Comparison of ENCODE assay signal across 9 cellular contexts in the genomic region with DNA sequence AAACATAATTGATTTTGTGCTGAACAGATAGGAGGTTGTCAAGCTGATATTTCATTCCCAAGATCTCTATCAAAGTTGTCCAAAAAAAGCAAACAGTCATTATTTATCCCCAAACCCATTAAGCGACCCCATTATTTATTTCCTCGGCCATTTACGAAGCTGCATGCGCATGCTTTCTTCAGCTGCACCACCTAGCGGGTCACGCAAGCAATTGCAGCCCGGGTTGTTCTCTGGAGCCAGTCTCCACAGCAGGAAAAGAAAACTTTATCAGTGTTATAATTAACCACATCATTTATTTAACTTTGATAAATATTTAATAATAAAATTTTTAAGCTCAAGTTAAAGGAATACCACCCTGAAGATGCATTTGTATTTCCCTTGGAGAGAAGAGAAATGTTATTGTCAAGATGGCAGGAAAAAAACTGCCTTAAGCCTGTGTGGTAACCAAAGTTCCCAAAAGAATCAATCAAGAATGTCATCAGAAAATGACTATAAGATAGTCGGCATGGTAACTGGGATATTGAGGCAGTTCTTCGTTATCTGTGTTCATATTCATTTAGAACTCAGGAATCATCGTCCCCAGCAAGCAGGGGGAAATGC.
DNase-seq lines count a peak whose midpoint lies in the region; ATAC-seq, FAIRE-seq and TF ChIP-seq lines count a peak whose summit lies in the region.
"Had no signal": no experiment of that assay in that cellular context is flagged by ENCODE, and none has a peak within 500 bp of the region (broad histone marks: within the 10 kb centered on the region; RNA-seq: fewer than 3 reads in every experiment).

No MANE protein-coding gene starts in this region.

- peak; percentile 13 for DNase-seq in GM12892 (ENCODE audit: insufficient read length)
- DNase-seq in NCI-H1930 (lab: John Stamatoyannopoulos, UW): peak; percentile 28 to 67
- DNase-seq in activated CD4-positive, alpha-beta memory T cell treated with anti-CD3 and anti-CD28 coated beads, Interleukin-2, amount 10 ng/mL, durations not matched to agents 7 days and 5 days: peak; percentile 38
- peak; percentile 37 for DNase-seq in epidermal melanocyte (ENCODE audit: insufficient read length, low spot score)
- peak in 8 of 10 donors; percentile 11 to 42 (median 24) for DNase-seq in naive thymus-derived CD8-positive, alpha-beta T cell
- peak; percentile 26 to 42 for DNase-seq in thyroid gland

- no peaks in the 10 kb centered on the region for H3K79me2 ChIP-seq in ACC112 (ENCODE audit: control insufficient read depth, insufficient read depth, low read length, unreplicated experiment)

- no peaks in the 10 kb centered on the region for H3K9me3 Mint-ChIP-seq in activated CD4-positive, alpha-beta memory T cell treated with anti-CD3 and anti-CD28 coated beads, Interleukin-2, amount 10 ng/mL, durations not matched to agents 7 days and 5 days
- H3K9me3 Mint-ChIP-seq in naive thymus-derived CD8-positive, alpha-beta T cell: no peaks in the 10 kb centered on the region
- H3K9me3 Mint-ChIP-seq: stimulated activated effector memory CD8-positive, alpha-beta T cell treated with anti-CD3 and anti-CD28 coated beads, Interleukin-12 subunit alpha, Interleukin-12 subunit beta, amount 100 ng/mL, for 72 hours had no signal

- H3K9me3 ChIP-seq in thyroid gland: no peaks in the 10 kb centered on the region

- no peaks in the 10 kb centered on the region for H3K36me3 Mint-ChIP-seq in activated CD4-positive, alpha-beta memory T cell treated with anti-CD3 and anti-CD28 coated beads, Interleukin-2, amount 10 ng/mL, durations not matched to agents 7 days and 5 days (ENCODE audit: low read depth)
- H3K36me3 Mint-ChIP-seq in naive thymus-derived CD8-positive, alpha-beta T cell: no peaks in the 10 kb centered on the region
- H3K36me3 Mint-ChIP-seq: stimulated activated effector memory CD8-positive, alpha-beta T cell treated with anti-CD3 and anti-CD28 coated beads, Interleukin-12 subunit alpha, Interleukin-12 subunit beta, amount 100 ng/mL, for 72 hours had no signal

- peak; percentile 54 to 96 (median 76) for TF ChIP-seq CTCF in thyroid gland (IDR thresholded peaks at IDR 0.05)

- H3K27me3 Mint-ChIP-seq in activated CD4-positive, alpha-beta memory T cell treated with anti-CD3 and anti-CD28 coated beads, Interleukin-2, amount 10 ng/mL, durations not matched to agents 7 days and 5 days: no peaks in the 10 kb centered on the region
- peaks cover 2 to 9% (median 3%) of the 10 kb centered on the region in 5 donors for H3K27me3 Mint-ChIP-seq in naive thymus-derived CD8-positive, alpha-beta T cell

- no peak overlapping the region for H3K27ac Mint-ChIP-seq in activated CD4-positive, alpha-beta memory T cell treated with anti-CD3 and anti-CD28 coated beads, Interleukin-2, amount 10 ng/mL, durations not matched to agents 7 days and 5 days
- H3K27ac Mint-ChIP-seq in naive thymus-derived CD8-positive, alpha-beta T cell: peak overlapping the region in 3 of 10 donors; percentile 24 to 61 (median 26)
- H3K27ac Mint-ChIP-seq: stimulated activated effector memory CD8-positive, alpha-beta T cell treated with anti-CD3 and anti-CD28 coated beads, Interleukin-12 subunit alpha, Interleukin-12 subunit beta, amount 100 ng/mL, for 72 hours had no signal

- no peaks in the 10 kb centered on the region for H3K36me3 ChIP-seq in ACC112 (ENCODE audit: insufficient read depth, low read length)
- H3K36me3 ChIP-seq in thyroid gland: no peaks in the 10 kb centered on the region

- H3K4me1 ChIP-seq in ACC112 (ENCODE audit: control insufficient read depth, insufficient read depth, low read length, unreplicated experiment) (no peaks in the 10 kb centered on the region), thyroid gland (peaks cover 0 to 3% of the 10 kb centered on the region in 2 donors)

- H3K4me1 Mint-ChIP-seq in activated CD4-positive, alpha-beta memory T cell treated with anti-CD3 and anti-CD28 coated beads, Interleukin-2, amount 10 ng/mL, durations not matched to agents 7 days and 5 days: no peaks in the 10 kb centered on the region
- peaks cover 0 to 8% (median 4%) of the 10 kb centered on the region in 4 donors for H3K4me1 Mint-ChIP-seq in naive thymus-derived CD8-positive, alpha-beta T cell
- H3K4me1 Mint-ChIP-seq: stimulated activated effector memory CD8-positive, alpha-beta T cell treated with anti-CD3 and anti-CD28 coated beads, Interleukin-12 subunit alpha, Interleukin-12 subunit beta, amount 100 ng/mL, for 72 hours had no signal

- no peak for TF ChIP-seq POLR2A in GM12892 (IDR thresholded peaks at IDR 0.05; ENCODE audit: low read depth, low read length)
- TF ChIP-seq POLR2A in thyroid gland (IDR thresholded peaks at IDR 0.05): no peak

- H3K27me3 ChIP-seq in ACC112 (ENCODE audit: insufficient read depth, low read length) (no peaks in the 10 kb centered on the region), thyroid gland (no peaks in the 10 kb centered on the region)

- peak overlapping the region; percentile 98 for H2AFZ ChIP-seq in ACC112 (ENCODE audit: low read length, unreplicated experiment)

- H3K27ac ChIP-seq in ACC112 (ENCODE audit: low read depth, low read length) (no peak overlapping the region), thyroid gland (no peak overlapping the region)

- H3K4me3 Mint-ChIP-seq in activated CD4-positive, alpha-beta memory T cell treated with anti-CD3 and anti-CD28 coated beads, Interleukin-2, amount 10 ng/mL, durations not matched to agents 7 days and 5 days: no peak overlapping the region
- H3K4me3 Mint-ChIP-seq in naive thymus-derived CD8-positive, alpha-beta T cell: peak overlapping the region; percentile 54 to 86 (median 76)
- H3K4me3 Mint-ChIP-seq: stimulated activated effector memory CD8-positive, alpha-beta T cell treated with anti-CD3 and anti-CD28 coated beads, Interleukin-12 subunit alpha, Interleukin-12 subunit beta, amount 100 ng/mL, for 72 hours had no signal

- intact Hi-C loops in thyroid gland (cut with DNase I): no loop called here

- peak; percentile 84 for FAIRE-seq in GM12892 (lab: Jason Lieb, UNC)

- CTCF ChIA-PET in activated CD4-positive, alpha-beta memory T cell treated with anti-CD3 and anti-CD28 coated beads, Interleukin-2, amount 10 ng/mL, durations not matched to agents 7 days and 5 days (lab: Charles Lee): interaction anchor here (0.7 to 1.9 kb wide), 6 partner anchors 8 to 1090 kb away, joined by 3 to 8 read pairs (median 3); no protein-coding TSS in a partner anchor

- POLR2A ChIA-PET in activated CD4-positive, alpha-beta memory T cell treated with anti-CD3 and anti-CD28 coated beads, Interleukin-2, amount 10 ng/mL, durations not matched to agents 7 days and 5 days (lab: Charles Lee): no interaction called here
- POLR2A ChIA-PET in naive thymus-derived CD8-positive, alpha-beta T cell (lab: Charles Lee): no interaction called here

- H3K4me3 ChIP-seq in ACC112 (ENCODE audit: low read depth, low read length): peak overlapping the region; percentile 70
- no peak overlapping the region for H3K4me3 ChIP-seq in thyroid gland (replicated peaks in 1 of 3)

- WGBS in thyroid gland, 2 donors: 14 to 17% methylated on average over 10 of the region's 10 CpGs

- ATAC-seq in HG02763 (IDR thresholded peaks at IDR 0.05; ENCODE audit: unreplicated experiment): peak; percentile 83
- peak; percentile 47 to 54 for ATAC-seq in naive thymus-derived CD8-positive, alpha-beta T cell
- ATAC-seq: stimulated activated effector memory CD8-positive, alpha-beta T cell treated with anti-CD3 and anti-CD28 coated beads, Interleukin-12 subunit alpha, Interleukin-12 subunit beta, amount 100 ng/mL, for 72 hours had no signal
